In the genomic region with DNA sequence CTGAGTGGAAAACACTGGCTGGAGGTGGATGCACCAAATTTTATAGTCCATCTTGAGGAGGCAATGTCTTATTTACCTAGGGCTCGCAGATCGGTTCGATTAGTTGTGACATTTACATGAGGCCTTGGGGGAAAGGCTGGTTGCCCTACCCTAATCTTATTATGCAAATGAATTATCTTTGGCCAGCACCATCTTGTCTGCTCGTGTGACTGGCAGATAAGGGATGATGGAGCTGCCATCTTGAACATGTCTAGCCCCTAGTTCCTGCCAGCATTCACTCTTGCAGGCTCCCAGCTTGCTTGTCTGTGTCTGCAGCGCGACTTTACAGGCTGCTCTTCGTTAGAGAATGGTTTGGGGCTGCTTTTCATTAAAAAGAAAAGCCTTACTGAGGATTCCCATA, we compare ENCODE assay signal across 1 cellular context.
A peak's percentile ranks its signal among the peaks of the same experiment; 100 is the strongest.
TF ChIP-seq lines count a peak whose summit lies in the region.

No MANE protein-coding gene starts in this region.

TF ChIP-seq in K562, 482 proteins besides CTCF, POLR2A, EP300 and RAD21 (continued from another document and continues in another):
- TF ChIP-seq, protein P1, sequence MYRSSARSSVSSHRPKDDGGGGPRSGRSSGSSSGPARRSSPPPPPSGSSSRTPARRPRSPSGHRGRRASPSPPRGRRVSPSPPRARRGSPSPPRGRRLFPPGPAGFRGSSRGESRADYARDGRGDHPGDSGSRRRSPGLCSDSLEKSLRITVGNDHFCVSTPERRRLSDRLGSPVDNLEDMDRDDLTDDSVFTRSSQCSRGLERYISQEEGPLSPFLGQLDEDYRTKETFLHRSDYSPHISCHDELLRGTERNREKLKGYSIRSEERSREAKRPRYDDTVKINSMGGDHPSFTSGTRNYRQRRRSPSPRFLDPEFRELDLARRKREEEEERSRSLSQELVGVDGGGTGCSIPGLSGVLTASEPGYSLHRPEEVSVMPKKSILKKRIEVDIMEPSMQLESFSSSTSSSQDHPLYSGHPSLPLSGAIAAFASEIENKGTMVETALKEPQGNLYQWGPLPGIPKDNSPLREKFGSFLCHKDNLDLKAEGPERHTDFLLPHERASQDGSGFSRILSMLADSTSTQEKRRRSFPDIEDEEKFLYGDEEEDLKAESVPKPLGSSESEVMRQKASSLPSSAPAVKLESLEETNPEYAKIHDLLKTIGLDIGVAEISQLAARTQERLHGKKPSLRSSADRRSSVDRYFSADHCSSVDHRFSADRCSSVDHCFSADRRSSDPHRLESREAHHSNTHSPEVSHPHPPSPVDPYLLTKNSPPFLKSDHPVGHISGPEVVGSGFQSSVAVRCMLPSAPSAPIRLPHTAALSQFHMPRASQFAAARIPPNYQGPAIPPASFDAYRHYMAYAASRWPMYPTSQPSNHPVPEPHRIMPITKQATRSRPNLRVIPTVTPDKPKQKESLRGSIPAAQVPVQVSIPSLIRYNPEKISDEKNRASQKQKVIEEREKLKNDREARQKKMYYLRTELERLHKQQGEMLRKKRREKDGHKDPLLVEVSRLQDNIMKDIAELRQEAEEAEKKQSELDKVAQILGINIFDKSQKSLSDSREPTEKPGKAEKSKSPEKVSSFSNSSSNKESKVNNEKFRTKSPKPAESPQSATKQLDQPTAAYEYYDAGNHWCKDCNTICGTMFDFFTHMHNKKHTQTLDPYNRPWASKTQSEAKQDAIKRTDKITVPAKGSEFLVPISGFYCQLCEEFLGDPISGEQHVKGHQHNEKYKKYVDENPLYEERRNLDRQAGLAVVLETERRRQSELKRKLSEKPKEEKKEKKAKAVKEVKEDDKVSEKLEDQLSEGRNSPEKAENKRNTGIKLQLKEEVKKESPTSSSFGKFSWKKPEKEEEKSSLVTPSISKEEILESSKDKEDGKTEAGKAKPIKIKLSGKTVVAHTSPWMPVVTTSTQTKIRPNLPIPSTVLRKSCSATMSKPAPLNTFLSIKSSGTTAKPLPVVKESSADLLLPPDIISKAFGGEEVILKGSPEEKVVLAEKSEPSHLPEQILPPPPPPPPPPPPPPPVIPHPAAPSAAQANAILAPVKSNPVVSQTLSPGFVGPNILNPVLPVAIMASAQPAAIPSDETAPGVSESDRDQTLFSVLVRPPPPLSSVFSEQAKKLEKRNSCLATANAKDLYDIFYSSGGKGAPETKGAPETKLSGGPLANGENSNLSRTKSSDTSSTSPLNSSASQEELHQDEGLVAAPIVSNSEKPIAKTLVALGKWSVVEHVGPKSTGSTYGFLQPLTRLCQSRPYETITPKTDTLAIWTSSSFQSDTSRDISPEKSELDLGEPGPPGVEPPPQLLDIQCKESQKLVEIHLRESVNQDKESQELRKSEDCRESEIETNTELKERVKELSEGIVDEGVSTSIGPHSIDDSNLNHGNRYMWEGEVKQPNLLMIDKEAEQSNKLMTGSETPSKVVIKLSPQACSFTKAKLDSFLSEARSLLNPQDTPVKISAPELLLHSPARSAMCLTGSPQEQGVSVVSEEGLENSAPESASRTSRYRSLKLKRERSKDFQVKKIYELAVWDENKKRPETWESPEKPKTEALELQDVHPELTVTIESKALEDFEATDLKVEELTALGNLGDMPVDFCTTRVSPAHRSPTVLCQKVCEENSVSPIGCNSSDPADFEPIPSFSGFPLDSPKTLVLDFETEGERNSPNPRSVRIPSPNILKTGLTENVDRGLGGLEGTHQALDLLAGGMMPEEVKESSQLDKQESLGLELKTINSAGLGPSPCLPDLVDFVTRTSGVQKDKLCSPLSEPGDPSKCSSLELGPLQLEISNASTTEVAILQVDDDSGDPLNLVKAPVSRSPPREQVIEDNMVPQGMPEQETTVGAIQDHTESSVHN (IDR thresholded peaks at IDR 0.05; ENCODE audit: borderline replicate concordance in 1 of 2, low read depth in 1 of 2): no peak
- TF ChIP-seq ZBTB8A (IDR thresholded peaks at IDR 0.05; ENCODE audit: partially characterized antibody) (no peak), SETDB1 (IDR thresholded peaks at IDR 0.05; ENCODE audit: low read length) (no peak), JUND (IDR thresholded peaks at IDR 0.05; ENCODE audit: borderline replicate concordance, low read depth, low read length) (no peak), JUND (tag; IDR thresholded peaks at IDR 0.05; ENCODE audit: borderline replicate concordance, low read depth, low read length) (no peak), BRF2 (IDR thresholded peaks at IDR 0.05; ENCODE audit: borderline replicate concordance, insufficient read depth, insufficient read length) (no peak), ESRRB (CRISPR knock-in tag; IDR thresholded peaks at IDR 0.05; ENCODE audit: borderline replicate concordance) (no peak), ZBTB7A (IDR thresholded peaks at IDR 0.05; ENCODE audit: borderline replicate concordance, control insufficient read depth, low read depth, low read length) (no peak), SREBF1 (IDR thresholded peaks at IDR 0.05; ENCODE audit: borderline replicate concordance, low read depth, low read length) (no peak), ZNF77 (CRISPR knock-in tag; IDR thresholded peaks at IDR 0.05) (no peak), NRF1 (conservative IDR thresholded peaks at IDR 0.05 in 1 of 2, IDR thresholded peaks at IDR 0.05 in 1 of 2) (no peak), CREB3 (tag; conservative IDR thresholded peaks at IDR 0.05; ENCODE audit: low read depth) (no peak), TAL1 (IDR thresholded peaks at IDR 0.05) (peak; percentile 74; the same call in 1 of the 2 replicates), GTF2F1 (IDR thresholded peaks at IDR 0.05; ENCODE audit: low read depth, low read length) (no peak), SMAD4 (CRISPR knock-in tag; conservative IDR thresholded peaks at IDR 0.05) (peak; percentile 56), SMARCA5 (IDR thresholded peaks at IDR 0.05) (no peak), ARID1B (IDR thresholded peaks at IDR 0.05) (peak; percentile 55), TCF7L2 (IDR thresholded peaks at IDR 0.05; ENCODE audit: low read depth, low read length) (no peak), CCNT2 (IDR thresholded peaks at IDR 0.05; ENCODE audit: borderline replicate concordance, extremely low read depth, insufficient read length, low read depth, low read length) (no peak), TGIF2 (CRISPR knock-in tag; IDR thresholded peaks at IDR 0.05) (no peak), PRMT5 (CRISPR knock-in tag; IDR thresholded peaks at IDR 0.05) (no peak), ZKSCAN1 (IDR thresholded peaks at IDR 0.05; ENCODE audit: low read depth, low read length) (no peak), ZNF696 (CRISPR knock-in tag; conservative IDR thresholded peaks at IDR 0.05) (no peak), XRCC5 (IDR thresholded peaks at IDR 0.05; ENCODE audit: low read depth, low read length) (no peak), ZNF217 (CRISPR knock-in tag; IDR thresholded peaks at IDR 0.05) (no peak), SP2 (IDR thresholded peaks at IDR 0.05; ENCODE audit: extremely low read depth, low read depth, low read length, poor library complexity, severe bottlenecking) (no peak), ZMIZ1 (IDR thresholded peaks at IDR 0.05; ENCODE audit: low read depth in 2 of 2, low read length in 2 of 2) (no peak), ZNF224 (CRISPR knock-in tag; IDR thresholded peaks at IDR 0.05) (no peak), ZNF764 (CRISPR knock-in tag; IDR thresholded peaks at IDR 0.05; ENCODE audit: low read depth) (no peak), NCOR1 (IDR thresholded peaks at IDR 0.05) (peak; percentile 60; the same call in 1 of the 2 replicates), ID3 (CRISPR knock-in tag; IDR thresholded peaks at IDR 0.05) (no peak), ID3 (tag; IDR thresholded peaks at IDR 0.05) (no peak), POLR3G (IDR thresholded peaks at IDR 0.05; ENCODE audit: extremely low read depth, insufficient read length, insufficient replicate concordance) (no peak), ATF7 (IDR thresholded peaks at IDR 0.05) (no peak), MEIS2 (IDR thresholded peaks at IDR 0.05; ENCODE audit: partially characterized antibody) (peak; percentile 16), PML (IDR thresholded peaks at IDR 0.05; ENCODE audit: low read length) (0 out of 2 replicates have a peak, but pooled peaks have one; percentile 35), SMAD1 (IDR thresholded peaks at IDR 0.05; ENCODE audit: low read depth, low read length, partially characterized antibody) (no peak)
- TF ChIP-seq, protein P2, sequence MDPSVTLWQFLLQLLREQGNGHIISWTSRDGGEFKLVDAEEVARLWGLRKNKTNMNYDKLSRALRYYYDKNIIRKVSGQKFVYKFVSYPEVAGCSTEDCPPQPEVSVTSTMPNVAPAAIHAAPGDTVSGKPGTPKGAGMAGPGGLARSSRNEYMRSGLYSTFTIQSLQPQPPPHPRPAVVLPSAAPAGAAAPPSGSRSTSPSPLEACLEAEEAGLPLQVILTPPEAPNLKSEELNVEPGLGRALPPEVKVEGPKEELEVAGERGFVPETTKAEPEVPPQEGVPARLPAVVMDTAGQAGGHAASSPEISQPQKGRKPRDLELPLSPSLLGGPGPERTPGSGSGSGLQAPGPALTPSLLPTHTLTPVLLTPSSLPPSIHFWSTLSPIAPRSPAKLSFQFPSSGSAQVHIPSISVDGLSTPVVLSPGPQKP (CRISPR knock-in tag; IDR thresholded peaks at IDR 0.05): no peak
- TF ChIP-seq, protein P3, sequence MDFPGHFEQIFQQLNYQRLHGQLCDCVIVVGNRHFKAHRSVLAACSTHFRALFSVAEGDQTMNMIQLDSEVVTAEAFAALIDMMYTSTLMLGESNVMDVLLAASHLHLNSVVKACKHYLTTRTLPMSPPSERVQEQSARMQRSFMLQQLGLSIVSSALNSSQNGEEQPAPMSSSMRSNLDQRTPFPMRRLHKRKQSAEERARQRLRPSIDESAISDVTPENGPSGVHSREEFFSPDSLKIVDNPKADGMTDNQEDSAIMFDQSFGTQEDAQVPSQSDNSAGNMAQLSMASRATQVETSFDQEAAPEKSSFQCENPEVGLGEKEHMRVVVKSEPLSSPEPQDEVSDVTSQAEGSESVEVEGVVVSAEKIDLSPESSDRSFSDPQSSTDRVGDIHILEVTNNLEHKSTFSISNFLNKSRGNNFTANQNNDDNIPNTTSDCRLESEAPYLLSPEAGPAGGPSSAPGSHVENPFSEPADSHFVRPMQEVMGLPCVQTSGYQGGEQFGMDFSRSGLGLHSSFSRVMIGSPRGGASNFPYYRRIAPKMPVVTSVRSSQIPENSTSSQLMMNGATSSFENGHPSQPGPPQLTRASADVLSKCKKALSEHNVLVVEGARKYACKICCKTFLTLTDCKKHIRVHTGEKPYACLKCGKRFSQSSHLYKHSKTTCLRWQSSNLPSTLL (IDR thresholded peaks at IDR 0.05): no peak
- TF ChIP-seq, protein P4, sequence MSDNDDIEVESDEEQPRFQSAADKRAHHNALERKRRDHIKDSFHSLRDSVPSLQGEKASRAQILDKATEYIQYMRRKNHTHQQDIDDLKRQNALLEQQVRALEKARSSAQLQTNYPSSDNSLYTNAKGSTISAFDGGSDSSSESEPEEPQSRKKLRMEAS (CRISPR knock-in tag; IDR thresholded peaks at IDR 0.05): no peak
